ENCODE assay signal across 20 cellular contexts in genomic region chr7:37150180-37150579, GRCh38.
DNase-seq lines count a peak whose midpoint lies in the region; ATAC-seq, FAIRE-seq and TF ChIP-seq lines count a peak whose summit lies in the region.
"Had no signal": no experiment of that assay in that cellular context is flagged by ENCODE, and none has a peak within 500 bp of the region (broad histone marks: within the 10 kb centered on the region; RNA-seq: fewer than 3 reads in every experiment).

No MANE protein-coding gene starts in this region.

- H3K36me3 Mint-ChIP-seq in CD4-positive, alpha-beta T cell (ENCODE audit: low read depth): peaks cover 87% of the 10 kb centered on the region
- peaks cover 75% of the 10 kb centered on the region for H3K36me3 Mint-ChIP-seq in activated T-helper 17 cell treated with anti-CD3 and anti-CD28 coated beads, Interleukin-2, amount 50 U/mL, for 72 hours (ENCODE audit: low read depth)
- H3K36me3 Mint-ChIP-seq in memory B cell: peaks cover 31% of the 10 kb centered on the region

- DNase-seq in CD4-positive, alpha-beta T cell: no peak
- DNase-seq in hepatocyte (ENCODE audit: low spot score) (peak; percentile 19), memory B cell (ENCODE audit: low spot score in 2 of 2) (no peak), GM19239 (ENCODE audit: insufficient read length, low spot score) (no peak), spleen (no peak)
- no peak for DNase-seq in activated CD8-positive, alpha-beta memory T cell treated with anti-CD3 and anti-CD28 coated beads, Interleukin-2, amount 50 U/mL, for 4 hours
- DNase-seq: CD4-positive, alpha-beta memory T cell; DMS79; IMR-90; NCI-H1417 treated with DMSO at 0.1 percent for 48 hours; NCI-H187 treated with DMSO at 0.1 percent for 48 hours; NCI-H2227 treated with DMSO at 0.1 percent for 48 hours; NCI-H510A treated with DMSO at 0.1 percent for 48 hours; NCI-H774; OCI-M1; SHP77 had no signal

- no peak for ATAC-seq in CD4-positive, alpha-beta T cell (ENCODE audit: poor library complexity)
- no peak for ATAC-seq in activated T-helper 17 cell treated with anti-CD3 and anti-CD28 coated beads, Interleukin-2, amount 50 U/mL, for 72 hours (replicated peaks)
- ATAC-seq in memory B cell (ENCODE audit: low read depth) (no peak), GM19328 (IDR thresholded peaks at IDR 0.05; ENCODE audit: unreplicated experiment) (no peak)

- FAIRE-seq in GM19239 (lab: Jason Lieb, UNC): no peak
- FAIRE-seq: A204.1, GM12892 had no signal

- H3K9me2 ChIP-seq in hepatocyte (replicated peaks; ENCODE audit: insufficient read depth): no peaks in the 10 kb centered on the region

- H3K27ac ChIP-seq in CD4-positive, alpha-beta T cell (ENCODE audit: low read depth, low read length): no peak overlapping the region
- H3K27ac ChIP-seq in hepatocyte (peak overlapping the region; percentile 5), spleen (no peak overlapping the region)

- H3K79me2 ChIP-seq in hepatocyte: no peaks in the 10 kb centered on the region

- no peaks in the 10 kb centered on the region for H3K9me3 Mint-ChIP-seq in CD4-positive, alpha-beta T cell
- H3K9me3 Mint-ChIP-seq in activated T-helper 17 cell treated with anti-CD3 and anti-CD28 coated beads, Interleukin-2, amount 50 U/mL, for 72 hours: no peaks in the 10 kb centered on the region
- H3K9me3 Mint-ChIP-seq in memory B cell: peaks cover 1% of the 10 kb centered on the region

- intact Hi-C loops in CD4-positive, alpha-beta T cell (cut with DNase I, micrococcal nuclease): no loop called here
- intact Hi-C loops in spleen (cut with DNase I; ENCODE audit: low total_unique reads): no loop called here

- CTCF ChIA-PET in CD4-positive, alpha-beta T cell (lab: Charles Lee): no interaction called here

- no peaks in the 10 kb centered on the region for H3K36me3 ChIP-seq in hepatocyte (replicated peaks; ENCODE audit: insufficient read depth, low read depth)
- H3K36me3 ChIP-seq in spleen: peaks cover 0 to 70% (median 12%) of the 10 kb centered on the region in 6 donors

- H3K27me3 Mint-ChIP-seq in CD4-positive, alpha-beta T cell: no peaks in the 10 kb centered on the region
- no peaks in the 10 kb centered on the region for H3K27me3 Mint-ChIP-seq in activated T-helper 17 cell treated with anti-CD3 and anti-CD28 coated beads, Interleukin-2, amount 50 U/mL, for 72 hours
- no peaks in the 10 kb centered on the region for H3K27me3 Mint-ChIP-seq in memory B cell
- H3K27me3 Mint-ChIP-seq: CD4-positive, alpha-beta memory T cell had no signal

- H3K9me3 ChIP-seq in CD4-positive, alpha-beta T cell (ENCODE audit: control insufficient read depth, low read length): no peaks in the 10 kb centered on the region
- H3K9me3 ChIP-seq in hepatocyte (ENCODE audit: low read depth): no peaks in the 10 kb centered on the region
- no peaks in the 10 kb centered on the region for H3K9me3 ChIP-seq in spleen

- no peak for TF ChIP-seq CTCF in CD4-positive, alpha-beta T cell (IDR thresholded peaks at IDR 0.05)
- TF ChIP-seq CTCF in hepatocyte (IDR thresholded peaks at IDR 0.05; ENCODE audit: poor library complexity) (no peak), spleen (IDR thresholded peaks at IDR 0.05 in 8 of 11, conservative IDR thresholded peaks at IDR 0.05 in 3 of 11) (no peak)

- H3K27ac Mint-ChIP-seq in CD4-positive, alpha-beta T cell: peak overlapping the region; percentile 25
- peak overlapping the region; percentile 56 for H3K27ac Mint-ChIP-seq in activated T-helper 17 cell treated with anti-CD3 and anti-CD28 coated beads, Interleukin-2, amount 50 U/mL, for 72 hours
- H3K27ac Mint-ChIP-seq in memory B cell: peak overlapping the region; percentile 68

- POLR2A ChIA-PET in CD4-positive, alpha-beta T cell (lab: Charles Lee): interaction anchor here (0.6 kb wide), 1 partner anchor 1082 kb away, joined by 3 read pairs; no protein-coding TSS in a partner anchor

- no peak overlapping the region for H3K4me3 ChIP-seq in hepatocyte
- no peak overlapping the region for H3K4me3 ChIP-seq in spleen

- H3K4me2 ChIP-seq in hepatocyte: no peak overlapping the region

- H3K4me1 Mint-ChIP-seq in CD4-positive, alpha-beta T cell (ENCODE audit: low read depth): peaks cover 12% of the 10 kb centered on the region
- H3K4me1 Mint-ChIP-seq in activated T-helper 17 cell treated with anti-CD3 and anti-CD28 coated beads, Interleukin-2, amount 50 U/mL, for 72 hours: peaks cover 11% of the 10 kb centered on the region
- peaks cover 4% of the 10 kb centered on the region for H3K4me1 Mint-ChIP-seq in memory B cell

- TF ChIP-seq POLR2A in spleen (IDR thresholded peaks at IDR 0.05): no peak

- H3K4me3 Mint-ChIP-seq in CD4-positive, alpha-beta T cell: no peak overlapping the region
- H3K4me3 Mint-ChIP-seq in activated T-helper 17 cell treated with anti-CD3 and anti-CD28 coated beads, Interleukin-2, amount 50 U/mL, for 72 hours: no peak overlapping the region
- no peak overlapping the region for H3K4me3 Mint-ChIP-seq in memory B cell
- H3K4me3 Mint-ChIP-seq: CD4-positive, alpha-beta memory T cell had no signal

- no peaks in the 10 kb centered on the region for H4K20me1 ChIP-seq in hepatocyte (ENCODE audit: insufficient read depth, poor library complexity, severe bottlenecking)

- H3K4me1 ChIP-seq in hepatocyte (ENCODE audit: insufficient read depth) (no peaks in the 10 kb centered on the region), spleen (peaks cover 0 to 5% (median 0%) of the 10 kb centered on the region in 6 donors)

- 46% methylated on average over 4 of the region's 4 CpGs for WGBS in hepatocyte (ENCODE audit: low lambda C conversion rate, missing lambda C conversion rate)
- WGBS in spleen, 5 donors: 61 to 70% (median 68%) methylated on average over 4 of the region's 4 CpGs

- H2AFZ ChIP-seq in hepatocyte: no peak overlapping the region

- no peaks in the 10 kb centered on the region for H3K27me3 ChIP-seq in CD4-positive, alpha-beta T cell (ENCODE audit: control insufficient read depth, insufficient read depth, low read length)
- H3K27me3 ChIP-seq in hepatocyte (no peaks in the 10 kb centered on the region), spleen (replicated peaks in 1 of 7) (no peaks in the 10 kb centered on the region)
